Comparison of ENCODE assay signal across 1 cellular context in genomic region chr17:40086150-40087044, GRCh38.
TF ChIP-seq lines count a peak whose summit lies in the region.

No MANE protein-coding gene starts in this region.

TF ChIP-seq in SK-N-SH treated with all-trans-retinoic acid at 6 μM for 48 hours, 23 proteins besides CTCF, POLR2A, EP300 and RAD21 (continued from another document):
- no peak for TF ChIP-seq TSHZ2 (CRISPR knock-in tag; IDR thresholded peaks at IDR 0.05)
- no peak for TF ChIP-seq ESRRG (CRISPR knock-in tag; IDR thresholded peaks at IDR 0.05)
- no peak for TF ChIP-seq CSRNP3 (CRISPR knock-in tag; IDR thresholded peaks at IDR 0.05)
- TF ChIP-seq GLIS3 (CRISPR knock-in tag; IDR thresholded peaks at IDR 0.05) = no peak
- TF ChIP-seq BACH2 (CRISPR knock-in tag; IDR thresholded peaks at IDR 0.05; ENCODE audit: borderline replicate concordance) = no peak
- TF ChIP-seq SNAI2 (CRISPR knock-in tag; IDR thresholded peaks at IDR 0.05) = no peak
- no peak for TF ChIP-seq TCF4 (CRISPR knock-in tag; IDR thresholded peaks at IDR 0.05; ENCODE audit: borderline replicate concordance)
- TF ChIP-seq TOX (CRISPR knock-in tag; IDR thresholded peaks at IDR 0.05; ENCODE audit: borderline replicate concordance) = no peak
- TF ChIP-seq ISL1 (CRISPR knock-in tag; IDR thresholded peaks at IDR 0.05) = no peak
- TF ChIP-seq ZC3H10 (CRISPR knock-in tag; IDR thresholded peaks at IDR 0.05) = no peak
- no peak for TF ChIP-seq ZFP30 (CRISPR knock-in tag; IDR thresholded peaks at IDR 0.05)
- no peak for TF ChIP-seq CREB5 (CRISPR knock-in tag; IDR thresholded peaks at IDR 0.05; ENCODE audit: low read depth)
- no peak for TF ChIP-seq ZFP3 (CRISPR knock-in tag; IDR thresholded peaks at IDR 0.05)
- TF ChIP-seq RARB (CRISPR knock-in tag; IDR thresholded peaks at IDR 0.05) = no peak
- no peak for TF ChIP-seq POU6F1 (CRISPR knock-in tag; IDR thresholded peaks at IDR 0.05; ENCODE audit: borderline replicate concordance, low read depth)
- no peak for TF ChIP-seq ARNTL (CRISPR knock-in tag; IDR thresholded peaks at IDR 0.05; ENCODE audit: borderline replicate concordance, low read depth)
TF ChIP-seq in SK-N-SH treated with all-trans-retinoic acid at 6 μM for 48 hours: peak in this region for 0.
